In genomic region chr4:139242511-139243051, GRCh38 we compare ENCODE assay signal across 17 cellular contexts. TPM values are rescaled to one million over a fixed set of nuclear protein-coding genes. Genes with fewer than 3 reads are reported as not detected.
DNase-seq lines count a peak whose midpoint lies in the region; ATAC-seq and FAIRE-seq lines count a peak whose summit lies in the region.
"Had no signal": no experiment of that assay in that cellular context is flagged by ENCODE, and none has a peak within 500 bp of the region (broad histone marks: within the 10 kb centered on the region; RNA-seq: fewer than 3 reads in every experiment).

No MANE protein-coding gene starts in this region.

- no peak overlapping the region for H3K27ac Mint-ChIP-seq in activated naive CD8-positive, alpha-beta T cell treated with anti-CD3 and anti-CD28 coated beads, Interleukin-2, amount 50 U/mL, for 24 hours
- H3K27ac Mint-ChIP-seq in activated naive CD8-positive, alpha-beta T cell treated with anti-CD3 and anti-CD28 coated beads for 36 hours: no peak overlapping the region

- H3K4me3 Mint-ChIP-seq in activated naive CD8-positive, alpha-beta T cell treated with anti-CD3 and anti-CD28 coated beads, Interleukin-2, amount 50 U/mL, for 24 hours: no peak overlapping the region
- no peak overlapping the region for H3K4me3 Mint-ChIP-seq in activated naive CD8-positive, alpha-beta T cell treated with anti-CD3 and anti-CD28 coated beads for 36 hours

- ATAC-seq in activated naive CD8-positive, alpha-beta T cell treated with anti-CD3 and anti-CD28 coated beads, Interleukin-2, amount 50 U/mL, for 24 hours: peak; percentile 33
- no peak for ATAC-seq in GM18511 (IDR thresholded peaks at IDR 0.05; ENCODE audit: unreplicated experiment)

- H3K36me3 Mint-ChIP-seq in activated naive CD8-positive, alpha-beta T cell treated with anti-CD3 and anti-CD28 coated beads, Interleukin-2, amount 50 U/mL, for 24 hours (ENCODE audit: low read depth): no peaks in the 10 kb centered on the region
- H3K36me3 Mint-ChIP-seq in activated naive CD8-positive, alpha-beta T cell treated with anti-CD3 and anti-CD28 coated beads for 36 hours: no peaks in the 10 kb centered on the region

- H3K9me3 Mint-ChIP-seq in activated naive CD8-positive, alpha-beta T cell treated with anti-CD3 and anti-CD28 coated beads, Interleukin-2, amount 50 U/mL, for 24 hours: peaks cover 10% of the 10 kb centered on the region
- H3K9me3 Mint-ChIP-seq in activated naive CD8-positive, alpha-beta T cell treated with anti-CD3 and anti-CD28 coated beads for 36 hours: peaks cover 7% of the 10 kb centered on the region

- no peak for FAIRE-seq in urothelium cell line (lab: Jason Lieb, UNC)
- FAIRE-seq: A204.1, pancreas had no signal

- H3K27me3 Mint-ChIP-seq in activated naive CD8-positive, alpha-beta T cell treated with anti-CD3 and anti-CD28 coated beads, Interleukin-2, amount 50 U/mL, for 24 hours: no peaks in the 10 kb centered on the region
- H3K27me3 Mint-ChIP-seq in activated naive CD8-positive, alpha-beta T cell treated with anti-CD3 and anti-CD28 coated beads for 36 hours: no peaks in the 10 kb centered on the region

- no peak for DNase-seq in activated naive CD8-positive, alpha-beta T cell treated with anti-CD3 and anti-CD28 coated beads, Interleukin-2, amount 50 U/mL, for 24 hours
- no peak for DNase-seq in activated naive CD8-positive, alpha-beta T cell treated with anti-CD3 and anti-CD28 coated beads for 36 hours
- DNase-seq in amniotic stem cell (lab: John Stamatoyannopoulos, UW): peak; percentile 22
- DNase-seq in hepatic stellate cell (ENCODE audit: low spot score): peak; percentile 51
- peak; percentile 52 for DNase-seq in urothelium cell line (ENCODE audit: low spot score)
- DNase-seq in NCI-H1105 treated with DMSO at 0.1 percent for 48 hours (lab: John Stamatoyannopoulos, UW): no peak
- no peak for DNase-seq in NCI-H1436 (lab: John Stamatoyannopoulos, UW)
- DNase-seq: activated CD8-positive, alpha-beta memory T cell treated with anti-CD3 and anti-CD28 coated beads, Interleukin-2, amount 50 U/mL, for 4 hours; esophagus squamous epithelium; GDM1; left lung; NCI-H748 treated with DMSO at 0.1 percent for 48 hours; pancreas; T-helper 9 cell; uterus had no signal

- H3K4me1 Mint-ChIP-seq in activated naive CD8-positive, alpha-beta T cell treated with anti-CD3 and anti-CD28 coated beads, Interleukin-2, amount 50 U/mL, for 24 hours: no peaks in the 10 kb centered on the region
- H3K4me1 Mint-ChIP-seq in activated naive CD8-positive, alpha-beta T cell treated with anti-CD3 and anti-CD28 coated beads for 36 hours: no peaks in the 10 kb centered on the region

RNA-seq across cellular contexts. Expression of gene MGARP, which starts 37.4 kb away (rescaled TPM):
- under 1 TPM; 0.19 to 0.38 TPM for total RNA-seq in activated naive CD8-positive, alpha-beta T cell treated with anti-CD3 and anti-CD28 coated beads for 36 hours

RNA-seq across cellular contexts. Expression of gene NAA15, which starts 58.7 kb away (rescaled TPM):
- total RNA-seq in activated naive CD8-positive, alpha-beta T cell treated with anti-CD3 and anti-CD28 coated beads for 36 hours: 100 to 1,000 TPM; 120 to 131 TPM

RNA-seq across cellular contexts. Expression of gene NDUFC1, which starts 59.7 kb away (rescaled TPM):
- 10 to 100 TPM; 61.3 to 65.3 TPM for total RNA-seq in activated naive CD8-positive, alpha-beta T cell treated with anti-CD3 and anti-CD28 coated beads for 36 hours

Comparison
In these comparisons a context has a peak if more than half of its experiments do, and no peak if none do; other contexts are left out.
1. DNase-seq: peak in amniotic stem cell (single experiment), hepatic stellate cell (single experiment) and urothelium cell line (single experiment); none in activated naive CD8-positive, alpha-beta T cell treated with anti-CD3 and anti-CD28 coated beads, Interleukin-2, amount 50 U/mL, for 24 hours (single experiment), activated naive CD8-positive, alpha-beta T cell treated with anti-CD3 and anti-CD28 coated beads for 36 hours (single experiment), NCI-H1105 treated with DMSO at 0.1 percent for 48 hours (single experiment) and NCI-H1436 (single experiment).